In genomic region chr3:56157693-56158092, GRCh38 we compare ENCODE assay signal across 10 cellular contexts.
A peak's percentile ranks its signal among the peaks of the same experiment; 100 is the strongest.
DNase-seq lines count a peak whose midpoint lies in the region; ATAC-seq and TF ChIP-seq lines count a peak whose summit lies in the region.
"Had no signal": no experiment of that assay in that cellular context is flagged by ENCODE, and none has a peak within 500 bp of the region (broad histone marks: within the 10 kb centered on the region; RNA-seq: fewer than 3 reads in every experiment).

No MANE protein-coding gene starts in this region.

- H3K27me3 Mint-ChIP-seq in osteocyte (ENCODE audit: unreplicated experiment), result peaks cover 6% of the 10 kb centered on the region

- peak overlapping the region; percentile 89 for H3K27ac Mint-ChIP-seq in osteocyte (ENCODE audit: unreplicated experiment)

- DNase-seq in adrenal gland (peak; percentile 12 to 50 (median 21)), osteocyte (ENCODE audit: extremely low spot score, unreplicated experiment) (no peak), dedifferentiated amniotic fluid mesenchymal stem cell (ENCODE audit: extremely low spot score) (no peak), NCI-H128 (lab: John Stamatoyannopoulos, UW; ENCODE audit: unreplicated experiment) (no peak)
- DNase-seq in stimulated activated CD4-positive, alpha-beta T cell treated with anti-CD3 and anti-CD28 coated beads, Interleukin-12 subunit alpha, Interleukin-12 subunit beta, amount 100 ng/mL, for 4 hours, result no peak
- DNase-seq: NCI-H2107 had no signal

- no peak overlapping the region for H3K4me3 ChIP-seq in adrenal gland
- H3K4me3 ChIP-seq: pancreas had no signal

- H3K4me3 Mint-ChIP-seq in osteocyte (ENCODE audit: unreplicated experiment), result no peak overlapping the region

- intact Hi-C loops in adrenal gland (cut with DNase I), result no loop called here

- no peaks in the 10 kb centered on the region for H3K36me3 ChIP-seq in adrenal gland (replicated peaks in 1 of 2)
- H3K36me3 ChIP-seq: pancreas had no signal

- no peak for TF ChIP-seq POLR2A in adrenal gland (IDR thresholded peaks at IDR 0.05)

- peaks cover 10% of the 10 kb centered on the region for H3K36me3 Mint-ChIP-seq in osteocyte (ENCODE audit: unreplicated experiment)

- peaks cover 13% of the 10 kb centered on the region for H3K9me3 Mint-ChIP-seq in osteocyte (ENCODE audit: unreplicated experiment)

- H3K27me3 ChIP-seq in adrenal gland, result no peaks in the 10 kb centered on the region
- H3K27me3 ChIP-seq: pancreas had no signal

- peaks cover 29% of the 10 kb centered on the region for H3K4me1 Mint-ChIP-seq in osteocyte (ENCODE audit: unreplicated experiment)

- no peaks in the 10 kb centered on the region for H3K4me1 ChIP-seq in adrenal gland (replicated peaks in 1 of 2)
- H3K4me1 ChIP-seq: pancreas had no signal

- WGBS in adrenal gland, 4 donors, result 65 to 74% (median 71%) methylated on average over 3 of the region's 3 CpGs

- peak; percentile 89 for ATAC-seq in GM18511 (IDR thresholded peaks at IDR 0.05; ENCODE audit: unreplicated experiment)
- ATAC-seq in HG03378 (IDR thresholded peaks at IDR 0.05; ENCODE audit: unreplicated experiment), result peak; percentile 68
- no peak for ATAC-seq in HG02588 (IDR thresholded peaks at IDR 0.05; ENCODE audit: unreplicated experiment)

- no peaks in the 10 kb centered on the region for H3K9me3 ChIP-seq in adrenal gland (replicated peaks in 1 of 3)
- H3K9me3 ChIP-seq: pancreas had no signal

- TF ChIP-seq CTCF in adrenal gland (IDR thresholded peaks at IDR 0.05) (no peak), osteocyte (IDR thresholded peaks at IDR 0.05) (no peak)

- no peak overlapping the region for H3K27ac ChIP-seq in adrenal gland
- H3K27ac ChIP-seq: pancreas had no signal

Comparison
In these comparisons a context has a peak if more than half of its experiments do, and no peak if none do; other contexts are left out.
1. DNase-seq: peak in adrenal gland (7 of 7); none in osteocyte (single experiment), stimulated activated CD4-positive, alpha-beta T cell treated with anti-CD3 and anti-CD28 coated beads, Interleukin-12 subunit alpha, Interleukin-12 subunit beta, amount 100 ng/mL, for 4 hours (single experiment), dedifferentiated amniotic fluid mesenchymal stem cell (single experiment) and NCI-H128 (single experiment).